In genomic region chr12:54000105-54000773, GRCh38 we compare ENCODE assay signal across 8 cellular contexts. TPM values are rescaled to one million over a fixed set of nuclear protein-coding genes. Genes with fewer than 3 reads are reported as not detected.
A peak's percentile ranks its signal among the peaks of the same experiment; 100 is the strongest.
DNase-seq lines count a peak whose midpoint lies in the region; ATAC-seq and TF ChIP-seq lines count a peak whose summit lies in the region.

Gene HOXC9 (plus strand): TSS chr12:54000161. CDS start chr12:54000189, 28 bp downstream.

- CTCF ChIA-PET in activated naive CD4-positive, alpha-beta T cell treated with anti-CD3 and anti-CD28 coated beads, Interleukin-2, amount 10 ng/mL, durations not matched to agents 7 days and 5 days (lab: Charles Lee) = interaction anchor here (1.6 kb wide), 1 partner anchor 214 kb away, joined by 5 read pairs; no protein-coding TSS in a partner anchor

- peak within 1 kb of the TSS; percentile 37 for H3K4me3 Mint-ChIP-seq in activated naive CD4-positive, alpha-beta T cell treated with anti-CD3 and anti-CD28 coated beads, Interleukin-2, amount 10 ng/mL, durations not matched to agents 7 days and 5 days
- H3K4me3 Mint-ChIP-seq in activated T-helper 2 cell treated with anti-CD3 and anti-CD28 coated beads, Interferon-gamma antibody, Interleukin-2, Interleukin-4, amounts not matched to agents 10 μg/mL and 5 μg/mL and 100 μg/mL, durations not matched to agents 14 hours and 24 hours and 36 hours (ENCODE audit: low read depth) = peak within 1 kb of the TSS; percentile 33

- H3K36me3 ChIP-seq in upper lobe of right lung = no peaks in the 10 kb centered on the region

- peaks cover 15% of the 10 kb centered on the region for H3K4me1 Mint-ChIP-seq in activated naive CD4-positive, alpha-beta T cell treated with anti-CD3 and anti-CD28 coated beads, Interleukin-2, amount 10 ng/mL, durations not matched to agents 7 days and 5 days
- H3K4me1 Mint-ChIP-seq in activated T-helper 2 cell treated with anti-CD3 and anti-CD28 coated beads, Interferon-gamma antibody, Interleukin-2, Interleukin-4, amounts not matched to agents 10 μg/mL and 5 μg/mL and 100 μg/mL, durations not matched to agents 14 hours and 24 hours and 36 hours (ENCODE audit: low read depth) = peaks cover 16% of the 10 kb centered on the region

- H3K27ac Mint-ChIP-seq in activated naive CD4-positive, alpha-beta T cell treated with anti-CD3 and anti-CD28 coated beads, Interleukin-2, amount 10 ng/mL, durations not matched to agents 7 days and 5 days = peak within 1 kb of the TSS; percentile 74
- H3K27ac Mint-ChIP-seq in activated T-helper 2 cell treated with anti-CD3 and anti-CD28 coated beads, Interferon-gamma antibody, Interleukin-2, Interleukin-4, amounts not matched to agents 10 μg/mL and 5 μg/mL and 100 μg/mL, durations not matched to agents 14 hours and 24 hours and 36 hours = no peak within 1 kb of the TSS

- no peak within 1 kb of the TSS for H3K27ac ChIP-seq in upper lobe of right lung

- DNase-seq in activated naive CD4-positive, alpha-beta T cell treated with anti-CD3 and anti-CD28 coated beads, Interleukin-2, amount 10 ng/mL, durations not matched to agents 7 days and 5 days = no peak
- DNase-seq in activated naive CD4-positive, alpha-beta T cell treated with anti-CD3 and anti-CD28 coated beads, Interleukin-2, amount 50 U/mL, for 16 hours = no peak
- no peak for DNase-seq in activated T-helper 2 cell treated with anti-CD3 and anti-CD28 coated beads, Interferon-gamma antibody, Interleukin-2, Interleukin-4, amounts not matched to agents 10 μg/mL and 5 μg/mL and 100 μg/mL, durations not matched to agents 14 hours and 24 hours and 36 hours (ENCODE audit: low spot score)
- peak; percentile 52 for DNase-seq in kidney tubule cell (ENCODE audit: low spot score)
- DNase-seq in upper lobe of right lung = peak; percentile 60
- no peak for DNase-seq in effector CD8-positive, alpha-beta T cell (lab: John Stamatoyannopoulos, UW)
- no peak for DNase-seq in mucosa of gallbladder (ENCODE audit: low spot score)

- peaks cover 14% of the 10 kb centered on the region for H3K4me1 ChIP-seq in upper lobe of right lung

- H3K27me3 Mint-ChIP-seq in activated naive CD4-positive, alpha-beta T cell treated with anti-CD3 and anti-CD28 coated beads, Interleukin-2, amount 10 ng/mL, durations not matched to agents 7 days and 5 days = peaks cover 100% of the 10 kb centered on the region
- H3K27me3 Mint-ChIP-seq in activated T-helper 2 cell treated with anti-CD3 and anti-CD28 coated beads, Interferon-gamma antibody, Interleukin-2, Interleukin-4, amounts not matched to agents 10 μg/mL and 5 μg/mL and 100 μg/mL, durations not matched to agents 14 hours and 24 hours and 36 hours (ENCODE audit: low read depth) = peaks cover 92% of the 10 kb centered on the region

- H3K9me3 Mint-ChIP-seq in activated naive CD4-positive, alpha-beta T cell treated with anti-CD3 and anti-CD28 coated beads, Interleukin-2, amount 10 ng/mL, durations not matched to agents 7 days and 5 days = no peaks in the 10 kb centered on the region
- no peaks in the 10 kb centered on the region for H3K9me3 Mint-ChIP-seq in activated T-helper 2 cell treated with anti-CD3 and anti-CD28 coated beads, Interferon-gamma antibody, Interleukin-2, Interleukin-4, amounts not matched to agents 10 μg/mL and 5 μg/mL and 100 μg/mL, durations not matched to agents 14 hours and 24 hours and 36 hours

- TF ChIP-seq CTCF in upper lobe of right lung (IDR thresholded peaks at IDR 0.05) = no peak

- peak within 1 kb of the TSS; percentile 42 for H3K4me3 ChIP-seq in upper lobe of right lung

- H3K27me3 ChIP-seq in upper lobe of right lung = peaks cover 97% of the 10 kb centered on the region

- intact Hi-C loops in activated T-helper 2 cell treated with anti-CD3 and anti-CD28 coated beads, Interferon-gamma antibody, Interleukin-2, Interleukin-4, amounts not matched to agents 10 μg/mL and 5 μg/mL and 100 μg/mL, durations not matched to agents 14 hours and 24 hours and 36 hours (cut with micrococcal nuclease) = loop anchor here (2.0 to 5.0 kb wide), 2 partner anchors 15 to 33 kb away; no protein-coding TSS in a partner anchor
- intact Hi-C loops in upper lobe of right lung (cut with DNase I) = no loop called here

- no peaks in the 10 kb centered on the region for H3K9me3 ChIP-seq in upper lobe of right lung

- ATAC-seq in upper lobe of right lung (no peak), HG02610 (IDR thresholded peaks at IDR 0.05; ENCODE audit: unreplicated experiment) (no peak)

- H3K36me3 Mint-ChIP-seq in activated naive CD4-positive, alpha-beta T cell treated with anti-CD3 and anti-CD28 coated beads, Interleukin-2, amount 10 ng/mL, durations not matched to agents 7 days and 5 days = no peaks in the 10 kb centered on the region
- H3K36me3 Mint-ChIP-seq in activated T-helper 2 cell treated with anti-CD3 and anti-CD28 coated beads, Interferon-gamma antibody, Interleukin-2, Interleukin-4, amounts not matched to agents 10 μg/mL and 5 μg/mL and 100 μg/mL, durations not matched to agents 14 hours and 24 hours and 36 hours (ENCODE audit: low read depth) = no peaks in the 10 kb centered on the region

RNA-seq across cellular contexts. Expression of gene HOXC9, which starts in this region (rescaled TPM):
- not detected in 2 replicates for total RNA-seq in activated T-helper 2 cell treated with anti-CD3 and anti-CD28 coated beads, Interferon-gamma antibody, Interleukin-2, Interleukin-4, amounts not matched to agents 10 μg/mL and 5 μg/mL and 100 μg/mL, durations not matched to agents 14 hours and 24 hours and 36 hours
- total RNA-seq in upper lobe of right lung = 0.61 TPM
- total RNA-seq in mucosa of gallbladder = not detected

Comparison
In these comparisons a context has a peak if more than half of its experiments do, and no peak if none do; other contexts are left out.
1. Peak in DNase-seq and H3K4me3 ChIP-seq in upper lobe of right lung; RNA of the gene not detected or under 1 TPM.